15 cellular contexts compared by ENCODE assay signal in genomic region chr5:36273809-36274526, GRCh38. TPM values are rescaled to one million over a fixed set of nuclear protein-coding genes. Genes with fewer than 3 reads are reported as not detected.
DNase-seq lines count a peak whose midpoint lies in the region; ATAC-seq and TF ChIP-seq lines count a peak whose summit lies in the region.
"Had no signal": no experiment of that assay in that cellular context is flagged by ENCODE, and none has a peak within 500 bp of the region (broad histone marks: within the 10 kb centered on the region; RNA-seq: fewer than 3 reads in every experiment).

No MANE protein-coding gene starts in this region.

- no peak overlapping the region for H3K23ac ChIP-seq in neuronal stem cell (ENCODE audit: low read depth, low read length, poor library complexity)

- H2AFZ ChIP-seq in neuronal stem cell (ENCODE audit: low read length): peak overlapping the region; percentile 48

- H3K18ac ChIP-seq in neuronal stem cell (ENCODE audit: low read length): no peak overlapping the region

- H2BK120ac ChIP-seq in neuronal stem cell (ENCODE audit: low read depth, low read length): no peak overlapping the region

- H3K4me2 ChIP-seq in neuronal stem cell (ENCODE audit: insufficient read depth, low read length, poor library complexity, severe bottlenecking): no peak overlapping the region

- H3K9ac ChIP-seq in neuronal stem cell (ENCODE audit: low read depth, low read length, poor library complexity): no peak overlapping the region

- H3K4me1 ChIP-seq in neuronal stem cell (ENCODE audit: control insufficient read depth in 2 of 2, insufficient read depth in 1 of 2, low read depth in 1 of 2, low read length in 2 of 2): peaks cover 0 to 6% of the 10 kb centered on the region in 2 donors
- H3K4me1 ChIP-seq: esophagus squamous epithelium had no signal

- no peak overlapping the region for H4K8ac ChIP-seq in neuronal stem cell (ENCODE audit: low read depth, low read length)

- WGBS in neuronal stem cell (ENCODE audit: extremely low coverage in 2 of 2, insufficient read length in 2 of 2, insufficient replicate concordance in 1 of 2), 2 donors: no CpG with 5 or more reads among the region's 6 CpGs

- no peak overlapping the region for H3K4ac ChIP-seq in neuronal stem cell (ENCODE audit: low read length)

- H2BK15ac ChIP-seq in neuronal stem cell (ENCODE audit: low read length): no peak overlapping the region

- no peaks in the 10 kb centered on the region for H3K27me3 Mint-ChIP-seq in dendritic cell treated with granulocyte-macrophage colony-stimulating factor and Interleukin-4, amounts not matched to agents 40 ng/mL and 50 ng/mL, for 4 days

- peak overlapping the region; percentile 17 for H3K4me3 Mint-ChIP-seq in dendritic cell treated with granulocyte-macrophage colony-stimulating factor and Interleukin-4, amounts not matched to agents 40 ng/mL and 50 ng/mL, for 4 days

- no peak for TF ChIP-seq CTCF in HL-60 (IDR thresholded peaks at IDR 0.05; ENCODE audit: insufficient read depth, low read length)

- no peaks in the 10 kb centered on the region for H3K36me3 ChIP-seq in neuronal stem cell (replicated peaks in 1 of 2; ENCODE audit: control insufficient read depth in 2 of 2, insufficient read depth in 2 of 2, low read length in 2 of 2)
- H3K36me3 ChIP-seq: esophagus squamous epithelium had no signal

- H2BK5ac ChIP-seq in neuronal stem cell (ENCODE audit: low read length): no peak overlapping the region

- intact Hi-C loops in dendritic cell treated with granulocyte-macrophage colony-stimulating factor and Interleukin-4, amounts not matched to agents 40 ng/mL and 50 ng/mL, for 4 days (cut with micrococcal nuclease): no loop called here

- no peak overlapping the region for H2BK12ac ChIP-seq in neuronal stem cell (ENCODE audit: low read length)

- H2AK5ac ChIP-seq in neuronal stem cell (ENCODE audit: low read depth, low read length): no peak overlapping the region

- H4K91ac ChIP-seq in neuronal stem cell (ENCODE audit: low read depth, low read length, poor library complexity): no peak overlapping the region

- DNase-seq in HL-60 (ENCODE audit: low read depth in 1 of 2, low spot score in 1 of 2): peak; percentile 31 to 69
- DNase-seq in NOMO-1 (lab: John Stamatoyannopoulos, UW; ENCODE audit: unreplicated experiment in 2 of 2): peak; percentile 76 to 95
- DNase-seq in neuronal stem cell (ENCODE audit: low spot score): no peak
- no peak for DNase-seq in DMS114 treated with DMSO at 0.1 percent for 48 hours (lab: John Stamatoyannopoulos, UW; ENCODE audit: unreplicated experiment)
- DNase-seq in RPMI8226: no peak
- DNase-seq in DMS79 (lab: John Stamatoyannopoulos, UW): no peak
- DNase-seq: effector CD8-positive, alpha-beta T cell; esophagus squamous epithelium; mesenchymal stem cell; NCI-H1105; NCI-H748 treated with DMSO at 0.1 percent for 48 hours had no signal

- H3K27ac Mint-ChIP-seq in dendritic cell treated with granulocyte-macrophage colony-stimulating factor and Interleukin-4, amounts not matched to agents 40 ng/mL and 50 ng/mL, for 4 days: no peak overlapping the region
- H3K27ac Mint-ChIP-seq: activated T-helper 2 cell treated with anti-CD3 and anti-CD28 coated beads, Interferon-gamma antibody, Interleukin-2, Interleukin-4, amounts not matched to agents 10 μg/mL and 5 μg/mL and 100 μg/mL, durations not matched to agents 14 hours and 24 hours and 36 hours had no signal

- H3K4me1 Mint-ChIP-seq in dendritic cell treated with granulocyte-macrophage colony-stimulating factor and Interleukin-4, amounts not matched to agents 40 ng/mL and 50 ng/mL, for 4 days (ENCODE audit: low read depth): peaks cover 13% of the 10 kb centered on the region

- no peak overlapping the region; the same call in 1 of the 2 replicates for H3K27ac ChIP-seq in HL-60 (replicated peaks)
- H3K27ac ChIP-seq in neuronal stem cell (replicated peaks; ENCODE audit: low read length): no peak overlapping the region
- H3K27ac ChIP-seq: esophagus squamous epithelium, RWPE1 had no signal

- H3K79me1 ChIP-seq in neuronal stem cell (ENCODE audit: low read depth, low read length): no peaks in the 10 kb centered on the region

- H3K27me3 ChIP-seq in HL-60 (ENCODE audit: insufficient read depth, poor library complexity, severe bottlenecking) (no peaks in the 10 kb centered on the region), neuronal stem cell (ENCODE audit: control insufficient read depth in 3 of 3, insufficient read depth in 3 of 3, low read depth in 1 of 3, low read length in 3 of 3) (no peaks in the 10 kb centered on the region)
- H3K27me3 ChIP-seq: esophagus squamous epithelium had no signal

- H3K9me3 ChIP-seq in neuronal stem cell (replicated peaks in 1 of 2; ENCODE audit: control insufficient read depth in 2 of 2, insufficient read depth in 1 of 2, low read depth in 1 of 2, low read length in 2 of 2): no peaks in the 10 kb centered on the region
- H3K9me3 ChIP-seq: esophagus squamous epithelium had no signal

- no peaks in the 10 kb centered on the region for H3K9me3 Mint-ChIP-seq in dendritic cell treated with granulocyte-macrophage colony-stimulating factor and Interleukin-4, amounts not matched to agents 40 ng/mL and 50 ng/mL, for 4 days
- H3K9me3 Mint-ChIP-seq: activated T-helper 2 cell treated with anti-CD3 and anti-CD28 coated beads, Interferon-gamma antibody, Interleukin-2, Interleukin-4, amounts not matched to agents 10 μg/mL and 5 μg/mL and 100 μg/mL, durations not matched to agents 14 hours and 24 hours and 36 hours had no signal

- H3K36me3 Mint-ChIP-seq in dendritic cell treated with granulocyte-macrophage colony-stimulating factor and Interleukin-4, amounts not matched to agents 40 ng/mL and 50 ng/mL, for 4 days (ENCODE audit: low read depth): no peaks in the 10 kb centered on the region

- 0 out of 2 replicates have a peak overlapping the region, but pooled peaks have one; percentile 3 for H3K4me3 ChIP-seq in HL-60 (replicated peaks; ENCODE audit: insufficient read depth, low read length)
- no peak overlapping the region for H3K4me3 ChIP-seq in neuronal stem cell (ENCODE audit: low read length in 2 of 2)
- H3K4me3 ChIP-seq: esophagus squamous epithelium had no signal

- no peak overlapping the region for H3K14ac ChIP-seq in neuronal stem cell (ENCODE audit: low read length)

- no peak for ATAC-seq in GM19351 (IDR thresholded peaks at IDR 0.05; ENCODE audit: unreplicated experiment)

RNA-seq across cellular contexts. Expression of gene RANBP3L, which starts 27.7 kb away (rescaled TPM):
- not detected for polyA plus RNA-seq in neuronal stem cell (2013, experiment 1 of 2)
- polyA plus RNA-seq in neuronal stem cell (2013, experiment 2 of 2): not detected

RNA-seq across cellular contexts. Expression of gene NADK2, which starts 32.2 kb away (rescaled TPM):
- polyA plus RNA-seq in neuronal stem cell (2013, experiment 1 of 2): 16.5 TPM
- polyA plus RNA-seq in neuronal stem cell (2013, experiment 2 of 2): 17.1 TPM

Comparison
In these comparisons a context has a peak if more than half of its experiments do, and no peak if none do; other contexts are left out.
1. DNase-seq: peak in HL-60 (2 of 2) and NOMO-1 (2 of 2); none in neuronal stem cell (single experiment), DMS114 treated with DMSO at 0.1 percent for 48 hours (single experiment), RPMI8226 (single experiment) and DMS79 (single experiment).